ENCODE assay signal across 13 cellular contexts in the genomic region with DNA sequence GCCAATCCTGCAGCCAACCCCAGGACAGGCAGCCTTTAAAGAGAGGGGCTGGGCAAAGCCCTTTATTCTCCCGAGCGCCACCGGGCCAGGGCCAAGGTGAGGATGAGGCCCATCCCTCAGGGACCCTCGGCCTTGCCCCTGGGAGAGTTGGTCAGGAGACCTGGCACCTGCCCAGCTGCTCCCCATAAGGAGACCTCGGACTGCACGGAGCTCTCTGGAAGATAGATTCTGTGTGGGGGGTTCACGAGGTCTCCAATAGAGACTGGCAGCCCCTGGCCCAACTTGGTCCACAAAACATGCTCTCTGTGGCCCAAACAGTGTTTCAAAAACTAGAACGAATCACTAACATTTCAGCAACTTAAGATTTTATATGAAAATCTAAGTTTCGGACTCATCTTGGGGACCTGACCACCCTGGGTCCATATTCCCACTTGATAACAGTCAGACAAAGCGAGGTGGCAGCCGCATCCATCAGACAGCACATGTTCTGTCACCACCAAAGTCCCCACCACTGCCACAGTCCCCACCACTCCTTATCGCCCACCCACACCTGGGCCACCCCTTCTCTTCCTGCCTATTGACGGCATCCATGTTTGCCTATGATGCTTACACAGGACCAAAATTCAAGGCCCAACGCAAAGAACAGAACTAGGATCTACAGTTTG.
DNase-seq lines count a peak whose midpoint lies in the region; ATAC-seq and TF ChIP-seq lines count a peak whose summit lies in the region.
"Had no signal": no experiment of that assay in that cellular context is flagged by ENCODE, and none has a peak within 500 bp of the region (broad histone marks: within the 10 kb centered on the region; RNA-seq: fewer than 3 reads in every experiment).

No MANE protein-coding gene starts in this region.

- no peak overlapping the region for H3K4me3 Mint-ChIP-seq in MCF 10A (ENCODE audit: unreplicated experiment)
- H3K4me3 Mint-ChIP-seq: central memory CD8-positive, alpha-beta T cell had no signal

- TF ChIP-seq CTCF in MCF 10A (IDR thresholded peaks at IDR 0.05; ENCODE audit: unreplicated experiment): no peak
- no peak for TF ChIP-seq CTCF in mammary epithelial cell (conservative IDR thresholded peaks at IDR 0.05 in 1 of 2, IDR thresholded peaks at IDR 0.05 in 1 of 2; ENCODE audit: extremely low read depth in 1 of 2, insufficient read depth in 1 of 2, low read depth in 1 of 2, low read length in 2 of 2)
- TF ChIP-seq CTCF in osteoblast (IDR thresholded peaks at IDR 0.05; ENCODE audit: extremely low read depth, low read depth, low read length): no peak
- TF ChIP-seq CTCF in upper lobe of left lung (IDR thresholded peaks at IDR 0.05): no peak

- no peak overlapping the region for H2AFZ ChIP-seq in mammary epithelial cell (ENCODE audit: low read depth, low read length)
- no peak overlapping the region for H2AFZ ChIP-seq in osteoblast (ENCODE audit: low read length)

- in situ Hi-C loops in mammary epithelial cell (cut with MboI; ENCODE audit: low sequenced_read_pairs in 2 of 2): no loop called here

- H3K4me1 ChIP-seq in mammary epithelial cell (ENCODE audit: insufficient read depth, low read length) (peaks cover 7% of the 10 kb centered on the region), osteoblast (ENCODE audit: insufficient read depth, low read length) (peaks cover 22% of the 10 kb centered on the region), upper lobe of left lung (peaks cover 45 to 67% (median 54%) of the 10 kb centered on the region in 4 donors)
- H3K4me1 ChIP-seq: A549 had no signal

- no peak overlapping the region for H3K4me3 ChIP-seq in mammary epithelial cell (replicated peaks in 1 of 3; ENCODE audit: insufficient read depth in 1 of 3, low read depth in 2 of 3, low read length in 3 of 3)
- H3K4me3 ChIP-seq in osteoblast (ENCODE audit: insufficient read depth, low read length): no peak overlapping the region
- H3K4me3 ChIP-seq in upper lobe of left lung: no peak overlapping the region
- H3K4me3 ChIP-seq: A549 had no signal

- peaks cover 11% of the 10 kb centered on the region for H3K4me1 Mint-ChIP-seq in MCF 10A (ENCODE audit: insufficient read depth, unreplicated experiment)

- TF ChIP-seq EP300 in upper lobe of left lung (IDR thresholded peaks at IDR 0.05): no peak

- CTCF ChIA-PET in MCF 10A (lab: Yijun Ruan, JAX) (interaction anchor here (0.6 to 1.1 kb wide), 2 partner anchors 23 to 46 kb away, joined by 3 read pairs; no protein-coding TSS in a partner anchor), mammary epithelial cell (lab: Charles Lee; ENCODE audit: low non-redundant PET) (no interaction called here)

- H3K4me2 ChIP-seq in mammary epithelial cell (ENCODE audit: insufficient read depth, low read depth, low read length): no peak overlapping the region
- H3K4me2 ChIP-seq in osteoblast (ENCODE audit: insufficient read depth, low read length): peak overlapping the region; percentile 52
- H3K4me2 ChIP-seq: A549 had no signal

- POLR2A ChIA-PET in MCF 10A (lab: Yijun Ruan, JAX): interaction anchor here (1.2 kb wide), 1 partner anchor 11 kb away, joined by 5 read pairs; no protein-coding TSS in a partner anchor

- H3K9ac ChIP-seq in mammary epithelial cell (ENCODE audit: insufficient read depth, low read length): no peak overlapping the region

- H4K20me1 ChIP-seq in mammary epithelial cell (ENCODE audit: insufficient read depth, low read length): no peaks in the 10 kb centered on the region
- H4K20me1 ChIP-seq in osteoblast (ENCODE audit: insufficient read depth, low read length): peaks cover 82% of the 10 kb centered on the region

- dilution Hi-C loops in mammary epithelial cell (cut with HindIII; ENCODE audit: low sequenced_read_pairs): no loop called here

- intact Hi-C loops in MCF 10A (cut with micrococcal nuclease) (no loop called here), mammary epithelial cell (cut with micrococcal nuclease) (no loop called here)

- TF ChIP-seq POLR2A in erythroblast (IDR thresholded peaks at IDR 0.05; ENCODE audit: low read length) (no peak), upper lobe of left lung (IDR thresholded peaks at IDR 0.05) (no peak)

- peaks cover 4% of the 10 kb centered on the region for H3K36me3 Mint-ChIP-seq in MCF 10A (ENCODE audit: insufficient read depth, unreplicated experiment)

- no peaks in the 10 kb centered on the region for H3K9me3 ChIP-seq in mammary epithelial cell (replicated peaks; ENCODE audit: insufficient read depth, low read length)
- H3K9me3 ChIP-seq in osteoblast (ENCODE audit: low read depth, low read length): no peaks in the 10 kb centered on the region
- H3K9me3 ChIP-seq in upper lobe of left lung: no peaks in the 10 kb centered on the region
- H3K9me3 ChIP-seq: A549 had no signal

- no peaks in the 10 kb centered on the region for H3K36me3 ChIP-seq in mammary epithelial cell (ENCODE audit: insufficient read depth, low read length)
- no peaks in the 10 kb centered on the region for H3K36me3 ChIP-seq in osteoblast (ENCODE audit: insufficient read depth, low read length)
- H3K36me3 ChIP-seq in upper lobe of left lung: no peaks in the 10 kb centered on the region

- no peak overlapping the region for H3K27ac ChIP-seq in mammary epithelial cell (ENCODE audit: insufficient read depth, low read depth, low read length)
- H3K27ac ChIP-seq in osteoblast (ENCODE audit: low read depth, low read length): peak overlapping the region; percentile 33
- H3K27ac ChIP-seq in upper lobe of left lung: peak overlapping the region; percentile 37 to 66 (median 54)
- H3K27ac ChIP-seq: A549 had no signal

- H3K27ac Mint-ChIP-seq in MCF 10A (ENCODE audit: low read depth, unreplicated experiment): peak overlapping the region; percentile 61

- BruUV-seq in MCF 10A (replicated peaks; lab: Mats Ljungman, UMichigan) (no TSS peak), mammary epithelial cell (replicated peaks; lab: Mats Ljungman, UMichigan) (no TSS peak)

- 80% methylated on average over 14 of the region's 14 CpGs for WGBS in mammary epithelial cell (ENCODE audit: low coverage, missing lambda C conversion rate)
- 86 to 88% methylated on average over 14 of the region's 14 CpGs for WGBS in upper lobe of left lung, 2 donors

- no peaks in the 10 kb centered on the region for H3K27me3 Mint-ChIP-seq in MCF 10A (ENCODE audit: insufficient read depth, unreplicated experiment)
- H3K27me3 Mint-ChIP-seq: central memory CD8-positive, alpha-beta T cell had no signal

- no peak for ATAC-seq in upper lobe of left lung (ENCODE audit: low FRiP score in 2 of 2)
- no peak for ATAC-seq in GM18520 (IDR thresholded peaks at IDR 0.05; ENCODE audit: unreplicated experiment)

- no peak for DNase-seq in MCF 10A (ENCODE audit: unreplicated experiment)
- no peak for DNase-seq in mammary epithelial cell
- peak; percentile 32 to 55 for DNase-seq in erythroblast (lab: John Stamatoyannopoulos, UW)
- peak; percentile 90 for DNase-seq in osteoblast (ENCODE audit: insufficient read length, low spot score, missing footprints)
- DNase-seq in upper lobe of left lung: no peak
- DNase-seq in COR-L47 (lab: John Stamatoyannopoulos, UW): no peak
- no peak for DNase-seq in dedifferentiated amniotic fluid mesenchymal stem cell (ENCODE audit: extremely low spot score)
- DNase-seq: activated effector memory CD4-positive, alpha-beta T cell treated with Interleukin-2 at 50 U/mL for 16 hours; NCI-H510A treated with DMSO at 0.1 percent for 48 hours; retina had no signal

- peaks cover 24% of the 10 kb centered on the region for H3K79me2 ChIP-seq in mammary epithelial cell (ENCODE audit: insufficient read depth, low read length)
- H3K79me2 ChIP-seq in osteoblast (ENCODE audit: insufficient read depth, low read length): peaks cover 90% of the 10 kb centered on the region

- H3K9me3 Mint-ChIP-seq in MCF 10A (ENCODE audit: unreplicated experiment): no peaks in the 10 kb centered on the region
- H3K9me3 Mint-ChIP-seq: central memory CD8-positive, alpha-beta T cell had no signal

- no peaks in the 10 kb centered on the region for H3K27me3 ChIP-seq in mammary epithelial cell (ENCODE audit: insufficient read depth, low read length)
- no peaks in the 10 kb centered on the region for H3K27me3 ChIP-seq in osteoblast (ENCODE audit: insufficient read depth, low read length)
- no peaks in the 10 kb centered on the region for H3K27me3 ChIP-seq in upper lobe of left lung

Comparison
In these comparisons a context has a peak if more than half of its experiments do, and no peak if none do; other contexts are left out.
1. DNase-seq: peak in erythroblast (2 of 2) and osteoblast (single experiment); none in MCF 10A (single experiment), mammary epithelial cell (single experiment), upper lobe of left lung (0 of 2), COR-L47 (single experiment) and dedifferentiated amniotic fluid mesenchymal stem cell (single experiment).